Comparison of ENCODE assay signal across 18 cellular contexts in genomic region chr12:3836641-3837040, GRCh38.
"Had no signal": no experiment of that assay in that cellular context is flagged by ENCODE, and none has a peak within 500 bp of the region (broad histone marks: within the 10 kb centered on the region; RNA-seq: fewer than 3 reads in every experiment).

No MANE protein-coding gene starts in this region.

- H3K36me3 ChIP-seq: ovary had no signal

- H3K27ac ChIP-seq: heart left ventricle, ovary, tibial nerve had no signal

- H3K9me3 Mint-ChIP-seq: activated T-helper 2 cell treated with anti-CD3 and anti-CD28 coated beads, Interferon-gamma antibody, Interleukin-2, Interleukin-4, amounts not matched to agents 10 μg/mL and 5 μg/mL and 100 μg/mL, durations not matched to agents 14 hours and 24 hours and 36 hours; T-helper 1 cell treated with Interleukin-12 subunit alpha and Interleukin-12 subunit beta and Interleukin-4 antibody, amounts not matched to agents 30 μg/mL and 1 μg/mL, for 36 hours had no signal

- ATAC-seq: activated CD8-positive, alpha-beta T cell treated with anti-CD3 and anti-CD28 coated beads for 36 hours; heart left ventricle; left ventricle myocardium superior; SK-N-SH treated with all-trans-retinoic acid at 6 μM for 48 hours had no signal

- FAIRE-seq: bronchial epithelial cell, endothelial cell of umbilical vein, TTC549 had no signal

- H3K27me3 Mint-ChIP-seq: activated CD8-positive, alpha-beta T cell treated with anti-CD3 and anti-CD28 coated beads for 36 hours had no signal

- DNase-seq: activated CD4-positive, CD25-positive, alpha-beta regulatory T cell treated with anti-CD3 and anti-CD28 coated beads, Interleukin-2, amount 50 U/mL, for 72 hours; activated CD8-positive, alpha-beta memory T cell treated with anti-CD3 and anti-CD28 coated beads, Interleukin-2, amount 50 U/mL, for 4 hours; activated CD8-positive, alpha-beta T cell treated with anti-CD3 and anti-CD28 coated beads for 36 hours; activated naive CD4-positive, alpha-beta T cell treated with anti-CD3 and anti-CD28 coated beads, Interleukin-2, amount 50 U/mL, for 16 hours; anterior cingulate cortex; foreskin melanocyte; heart left ventricle; islet precursor cell; left ventricle myocardium superior; ovary; SHP77 had no signal

- H3K4me3 Mint-ChIP-seq: T-helper 1 cell treated with Interleukin-12 subunit alpha and Interleukin-12 subunit beta and Interleukin-4 antibody, amounts not matched to agents 30 μg/mL and 1 μg/mL, for 36 hours had no signal

- H3K4me3 ChIP-seq: heart left ventricle, ovary, tibial nerve had no signal

- H3K27ac Mint-ChIP-seq: activated CD8-positive, alpha-beta T cell treated with anti-CD3 and anti-CD28 coated beads for 36 hours; activated T-helper 2 cell treated with anti-CD3 and anti-CD28 coated beads, Interferon-gamma antibody, Interleukin-2, Interleukin-4, amounts not matched to agents 10 μg/mL and 5 μg/mL and 100 μg/mL, durations not matched to agents 14 hours and 24 hours and 36 hours; T-helper 1 cell treated with Interleukin-12 subunit alpha and Interleukin-12 subunit beta and Interleukin-4 antibody, amounts not matched to agents 30 μg/mL and 1 μg/mL, for 36 hours had no signal

- H3K9me3 ChIP-seq: ovary had no signal

- H3K27me3 ChIP-seq: heart left ventricle, ovary, tibial nerve had no signal
